In the genomic region with DNA sequence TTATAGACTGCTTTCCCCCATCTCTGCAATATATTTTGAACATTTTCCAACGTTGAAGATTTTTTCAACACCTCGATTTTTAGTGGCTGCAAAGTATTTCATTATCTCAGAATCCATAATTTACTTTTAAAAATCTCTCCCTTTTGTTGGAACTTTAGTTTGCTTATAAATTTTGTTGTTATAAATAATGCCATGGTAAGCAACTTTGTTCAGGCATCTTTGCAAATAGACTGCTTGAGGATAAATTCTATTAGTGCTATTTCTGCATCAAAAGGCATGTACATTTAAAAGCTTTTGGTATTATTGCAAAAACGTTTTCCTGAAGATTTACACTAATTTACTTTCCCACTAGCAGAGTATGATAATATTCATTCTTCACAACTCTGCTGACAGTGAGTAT, we compare ENCODE assay signal across 30 cellular contexts.
"Had no signal": no experiment of that assay in that cellular context is flagged by ENCODE, and none has a peak within 500 bp of the region (broad histone marks: within the 10 kb centered on the region; RNA-seq: fewer than 3 reads in every experiment).

No MANE protein-coding gene starts in this region.

- H3K4me3 ChIP-seq: ovary, psoas muscle, skin epidermis, smooth muscle cell, spleen, stomach, thoracic aorta, thyroid gland, tibial nerve, upper lobe of left lung, vagina had no signal

- H3K4me2 ChIP-seq: smooth muscle cell had no signal

- H3K9me3 ChIP-seq: neutrophil, ovary, psoas muscle, stomach, thoracic aorta, thyroid gland, tibial nerve, upper lobe of left lung, vagina had no signal

- DNase-seq: naive B cell; naive thymus-derived CD8-positive, alpha-beta T cell; nephron progenitor cell; nucleus accumbens; ovary; posterior cingulate gyrus; psoas muscle; right cardiac atrium; spleen; stimulated activated CD4-positive, alpha-beta T cell treated with anti-CD3 and anti-CD28 coated beads, Interleukin-12 subunit alpha, Interleukin-12 subunit beta, amount 100 ng/mL, for 4 hours; stimulated activated CD4-positive, alpha-beta T cell treated with anti-CD3 and anti-CD28 coated beads, Interleukin-1b, Interleukin-23, amount 100 ng/mL, for 48 hours; stimulated activated CD4-positive, alpha-beta T cell treated with anti-CD3 and anti-CD28 coated beads, Interleukin-2, amount 100 ng/mL, for 48 hours; stimulated activated CD4-positive, alpha-beta T cell treated with anti-CD3 and anti-CD28 coated beads, Interleukin-4, amount 100 ng/mL, for 24 hours; stimulated activated naive B cell treated with anti-CD40 and anti-IgM and Interleukin-4, amounts not matched to agents 10 μg/mL and 1 μg/mL and 100 μg/mL, for 72 hours; stimulated activated naive CD4-positive, alpha-beta T cell treated with Interleukin-2 at 50 U/mL for 16 hours; stomach; thyroid gland; trophoblast cell; upper lobe of left lung had no signal

- H3K9ac ChIP-seq: parathyroid adenoma had no signal

- H3K4me1 ChIP-seq: psoas muscle, spleen, stomach, thyroid gland, tibial nerve, upper lobe of left lung, vagina had no signal

- H3K36me3 ChIP-seq: neutrophil, ovary, spleen, stomach, thoracic aorta, thyroid gland, tibial nerve, upper lobe of left lung, vagina had no signal

- H3K27me3 ChIP-seq: neutrophil, ovary, spleen, stomach, thyroid gland, tibial nerve, upper lobe of left lung, vagina had no signal

- ATAC-seq: naive thymus-derived CD8-positive, alpha-beta T cell; natural killer cell treated with Interleukin-12 subunit alpha and Interleukin-12 subunit beta and Interleukin-15 and Interleukin-18, amount 100 ng/mL, for 72 hours; psoas muscle; right cardiac atrium; sciatic nerve; stimulated activated effector memory CD8-positive, alpha-beta T cell treated with anti-CD3 and anti-CD28 coated beads, Interleukin-12 subunit alpha, Interleukin-12 subunit beta, amount 100 ng/mL, for 72 hours; stimulated activated naive B cell treated with anti-CD40 and anti-IgM and Interleukin-4, amounts not matched to agents 10 μg/mL and 1 μg/mL and 100 μg/mL, for 72 hours had no signal

- FAIRE-seq: urothelium cell line had no signal

- H2AFZ ChIP-seq: parathyroid adenoma had no signal

- H3K27ac ChIP-seq: neutrophil, ovary, parathyroid adenoma, psoas muscle, skin epidermis, spleen, stomach, thoracic aorta, thyroid gland, tibial nerve, upper lobe of left lung, vagina had no signal
